10 cellular contexts compared by ENCODE assay signal in genomic region chr5:90135979-90136378, GRCh38.
DNase-seq lines count a peak whose midpoint lies in the region; ATAC-seq, FAIRE-seq and TF ChIP-seq lines count a peak whose summit lies in the region.
"Had no signal": no experiment of that assay in that cellular context is flagged by ENCODE, and none has a peak within 500 bp of the region (broad histone marks: within the 10 kb centered on the region; RNA-seq: fewer than 3 reads in every experiment).

No MANE protein-coding gene starts in this region.

- H3K4me2 ChIP-seq in MM.1S (ENCODE audit: low read depth, low read length), result no peak overlapping the region

- no peak for ATAC-seq in heart right ventricle

- H3K4me1 Mint-ChIP-seq in dendritic cell treated with granulocyte-macrophage colony-stimulating factor and Interleukin-4, amounts not matched to agents 40 ng/mL and 50 ng/mL, for 4 days (ENCODE audit: low read depth), result peaks cover 22% of the 10 kb centered on the region

- WGBS in heart right ventricle, 2 donors, result 86 to 88% methylated on average over 6 of the region's 6 CpGs

- H4K20me1 ChIP-seq in MM.1S (ENCODE audit: insufficient read depth, low read length), result no peaks in the 10 kb centered on the region

- no peak overlapping the region for H3K4me3 Mint-ChIP-seq in dendritic cell treated with granulocyte-macrophage colony-stimulating factor and Interleukin-4, amounts not matched to agents 40 ng/mL and 50 ng/mL, for 4 days
- H3K4me3 Mint-ChIP-seq: memory B cell had no signal

- H2AFZ ChIP-seq in MM.1S (ENCODE audit: low read length), result no peak overlapping the region

- no peak for FAIRE-seq in GM12892 (lab: Jason Lieb, UNC)

- H3K27ac ChIP-seq in MM.1S (ENCODE audit: low read length) (no peak overlapping the region), heart right ventricle (no peak overlapping the region)
- H3K27ac ChIP-seq: upper lobe of left lung had no signal

- H3K4me3 ChIP-seq in GM12875 (ENCODE audit: low read depth, low read length) (no peak overlapping the region), MM.1S (ENCODE audit: low read length) (no peak overlapping the region), retinal pigment epithelial cell (ENCODE audit: low read length) (no peak overlapping the region), heart right ventricle (no peak overlapping the region)
- H3K4me3 ChIP-seq: upper lobe of left lung had no signal

- H3K27me3 ChIP-seq in MM.1S (replicated peaks; ENCODE audit: insufficient read depth, low read length) (no peaks in the 10 kb centered on the region), heart right ventricle (no peaks in the 10 kb centered on the region)
- H3K27me3 ChIP-seq: upper lobe of left lung had no signal

- TF ChIP-seq CTCF in GM12875 (IDR thresholded peaks at IDR 0.05; ENCODE audit: borderline replicate concordance, insufficient read depth, low read depth, low read length), result peak; percentile 57
- TF ChIP-seq CTCF in MM.1S (IDR thresholded peaks at IDR 0.05; ENCODE audit: low read length), result peak; percentile 22
- peak; percentile 41 for TF ChIP-seq CTCF in retinal pigment epithelial cell (conservative IDR thresholded peaks at IDR 0.05; ENCODE audit: low read depth, low read length)
- TF ChIP-seq CTCF in heart right ventricle (IDR thresholded peaks at IDR 0.05), result no peak

- H3K9ac ChIP-seq in MM.1S (ENCODE audit: low read length), result no peak overlapping the region

- intact Hi-C loops in dendritic cell treated with granulocyte-macrophage colony-stimulating factor and Interleukin-4, amounts not matched to agents 40 ng/mL and 50 ng/mL, for 4 days (cut with micrococcal nuclease), result no loop called here
- intact Hi-C loops in heart right ventricle (cut with DNase I), result no loop called here

- no peaks in the 10 kb centered on the region for H3F3A ChIP-seq in MM.1S (ENCODE audit: insufficient read depth, low read length)

- TF ChIP-seq POLR2A in GM12892 (IDR thresholded peaks at IDR 0.05; ENCODE audit: low read depth, low read length), result no peak

- no peaks in the 10 kb centered on the region for H3K36me3 Mint-ChIP-seq in dendritic cell treated with granulocyte-macrophage colony-stimulating factor and Interleukin-4, amounts not matched to agents 40 ng/mL and 50 ng/mL, for 4 days (ENCODE audit: low read depth)
- H3K36me3 Mint-ChIP-seq: memory B cell had no signal

- H3K36me3 ChIP-seq in MM.1S (replicated peaks; ENCODE audit: insufficient read depth, low read length) (no peaks in the 10 kb centered on the region), heart right ventricle (no peaks in the 10 kb centered on the region)
- H3K36me3 ChIP-seq: upper lobe of left lung had no signal

- no peaks in the 10 kb centered on the region for H3K9me3 Mint-ChIP-seq in dendritic cell treated with granulocyte-macrophage colony-stimulating factor and Interleukin-4, amounts not matched to agents 40 ng/mL and 50 ng/mL, for 4 days
- H3K9me3 Mint-ChIP-seq: memory B cell had no signal

- H3K4me1 ChIP-seq in MM.1S (ENCODE audit: low read length) (0 out of 2 replicates have a peak, but pooled peaks cover 3% of the 10 kb centered on the region), heart right ventricle (peaks cover 0 to 28% (median 15%) of the 10 kb centered on the region in 9 donors)
- H3K4me1 ChIP-seq: upper lobe of left lung had no signal

- no peaks in the 10 kb centered on the region for H3K27me3 Mint-ChIP-seq in dendritic cell treated with granulocyte-macrophage colony-stimulating factor and Interleukin-4, amounts not matched to agents 40 ng/mL and 50 ng/mL, for 4 days

- H3K27ac Mint-ChIP-seq in dendritic cell treated with granulocyte-macrophage colony-stimulating factor and Interleukin-4, amounts not matched to agents 40 ng/mL and 50 ng/mL, for 4 days, result peak overlapping the region; percentile 41
- H3K27ac Mint-ChIP-seq: memory B cell had no signal

- no peaks in the 10 kb centered on the region for H3K9me3 ChIP-seq in MM.1S (replicated peaks; ENCODE audit: insufficient read depth, low read length)
- peaks cover 0 to 9% (median 0%) of the 10 kb centered on the region in 11 donors for H3K9me3 ChIP-seq in heart right ventricle
- H3K9me3 ChIP-seq: upper lobe of left lung had no signal

- H3K9me2 ChIP-seq in MM.1S (replicated peaks; ENCODE audit: insufficient read depth, low read length), result no peaks in the 10 kb centered on the region

- DNase-seq in MM.1S, result no peak
- no peak for DNase-seq in retinal pigment epithelial cell (ENCODE audit: low read depth)
- no peak for DNase-seq in heart right ventricle
- no peak for DNase-seq in GM12892 (ENCODE audit: insufficient read length)
- no peak for DNase-seq in activated CD8-positive, alpha-beta memory T cell treated with anti-CD3 and anti-CD28 coated beads, Interleukin-2, amount 50 U/mL, for 48 hours
- DNase-seq in MV-4-11 (lab: John Stamatoyannopoulos, UW), result no peak

- H3K79me2 ChIP-seq in MM.1S (ENCODE audit: low read length), result no peaks in the 10 kb centered on the region

Comparison
In these comparisons a context has a peak if more than half of its experiments do, and no peak if none do; other contexts are left out.
1. CTCF ChIP-seq: peak in GM12875 (single experiment), MM.1S (single experiment) and retinal pigment epithelial cell (single experiment); none in heart right ventricle (0 of 9).